In the genomic region with DNA sequence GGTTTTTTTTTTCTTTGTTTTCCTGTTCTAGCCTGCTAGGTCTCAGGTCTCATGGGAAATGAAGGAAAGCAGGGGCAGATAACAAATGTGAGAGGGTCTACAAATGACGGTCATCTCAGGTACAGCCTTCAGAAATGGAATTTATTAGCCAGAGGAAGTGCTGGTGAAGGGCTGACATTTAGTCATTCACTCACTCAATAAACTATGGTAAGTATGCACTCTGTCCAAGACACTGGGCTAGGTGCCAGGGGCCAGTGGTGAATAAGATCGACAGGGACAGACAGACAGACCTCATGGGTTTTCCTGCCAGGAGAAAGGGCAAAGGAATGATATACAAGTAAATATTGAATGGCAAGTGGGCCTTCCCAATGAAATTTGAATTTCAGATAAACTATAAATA, we compare ENCODE assay signal across 10 cellular contexts. TPM values are rescaled to one million over a fixed set of nuclear protein-coding genes. Genes with fewer than 3 reads are reported as not detected.
DNase-seq lines count a peak whose midpoint lies in the region; ATAC-seq and TF ChIP-seq lines count a peak whose summit lies in the region.
"Had no signal": no experiment of that assay in that cellular context is flagged by ENCODE, and none has a peak within 500 bp of the region (broad histone marks: within the 10 kb centered on the region; RNA-seq: fewer than 3 reads in every experiment).

No MANE protein-coding gene starts in this region.

- H3K9me3 Mint-ChIP-seq in stimulated activated naive CD8-positive, alpha-beta T cell treated with anti-CD3 and anti-CD28 coated beads, Interleukin-15, amount 100 ng/mL, for 72 hours = no peaks in the 10 kb centered on the region

- peak; percentile 42 for DNase-seq in COLO829 (ENCODE audit: low spot score)
- peak; percentile 36 for DNase-seq in NCI-H510A treated with DMSO at 0.1 percent for 48 hours (lab: John Stamatoyannopoulos, UW)
- no peak for DNase-seq in coronary artery (ENCODE audit: low spot score)
- peak; percentile 46 for DNase-seq in mucosa of gallbladder (ENCODE audit: low spot score)
- no peak for DNase-seq in ecto neural progenitor cell (ENCODE audit: low spot score)
- DNase-seq in stimulated activated naive CD8-positive, alpha-beta T cell treated with anti-CD3 and anti-CD28 coated beads, Interleukin-15, amount 100 ng/mL, for 72 hours = no peak
- DNase-seq in NCI-H128 (lab: John Stamatoyannopoulos, UW; ENCODE audit: unreplicated experiment) = no peak
- DNase-seq: activated CD4-positive, CD25-positive, alpha-beta regulatory T cell treated with anti-CD3 and anti-CD28 coated beads, Interleukin-2, amount 50 U/mL, for 72 hours; NCI-H2171 had no signal

- ATAC-seq in GM21423 (IDR thresholded peaks at IDR 0.05; ENCODE audit: unreplicated experiment) = no peak
- no peak for ATAC-seq in stimulated activated naive CD8-positive, alpha-beta T cell treated with anti-CD3 and anti-CD28 coated beads, Interleukin-15, amount 100 ng/mL, for 72 hours

- peak overlapping the region in 1 of 2 donors; percentile 59 for H3K27ac Mint-ChIP-seq in stimulated activated naive CD8-positive, alpha-beta T cell treated with anti-CD3 and anti-CD28 coated beads, Interleukin-15, amount 100 ng/mL, for 72 hours

- no peak overlapping the region for H3K4me3 Mint-ChIP-seq in stimulated activated naive CD8-positive, alpha-beta T cell treated with anti-CD3 and anti-CD28 coated beads, Interleukin-15, amount 100 ng/mL, for 72 hours

- no peaks in the 10 kb centered on the region for H3K27me3 Mint-ChIP-seq in stimulated activated naive CD8-positive, alpha-beta T cell treated with anti-CD3 and anti-CD28 coated beads, Interleukin-15, amount 100 ng/mL, for 72 hours

- no peaks in the 10 kb centered on the region for H3K4me1 Mint-ChIP-seq in stimulated activated naive CD8-positive, alpha-beta T cell treated with anti-CD3 and anti-CD28 coated beads, Interleukin-15, amount 100 ng/mL, for 72 hours

- H3K27ac ChIP-seq in coronary artery = peak overlapping the region; percentile 39 to 58

- H3K4me3 ChIP-seq in coronary artery = no peak overlapping the region

- TF ChIP-seq CTCF in coronary artery (IDR thresholded peaks at IDR 0.05) = no peak

RNA-seq across cellular contexts. Expression of a gene that starts 6.3 kb away (rescaled TPM):
- total RNA-seq in mucosa of gallbladder = not detected

RNA-seq across cellular contexts. Expression of a gene that starts 22.3 kb away (rescaled TPM):
- total RNA-seq in mucosa of gallbladder = 8.7 TPM

Comparison
In these comparisons a context has a peak if more than half of its experiments do, and no peak if none do; other contexts are left out.
1. DNase-seq: peak in COLO829 (single experiment), NCI-H510A treated with DMSO at 0.1 percent for 48 hours (single experiment) and mucosa of gallbladder (single experiment); none in coronary artery (single experiment), ecto neural progenitor cell (single experiment), stimulated activated naive CD8-positive, alpha-beta T cell treated with anti-CD3 and anti-CD28 coated beads, Interleukin-15, amount 100 ng/mL, for 72 hours (0 of 2) and NCI-H128 (single experiment).